Comparison of ENCODE assay signal across 10 cellular contexts in the genomic region with DNA sequence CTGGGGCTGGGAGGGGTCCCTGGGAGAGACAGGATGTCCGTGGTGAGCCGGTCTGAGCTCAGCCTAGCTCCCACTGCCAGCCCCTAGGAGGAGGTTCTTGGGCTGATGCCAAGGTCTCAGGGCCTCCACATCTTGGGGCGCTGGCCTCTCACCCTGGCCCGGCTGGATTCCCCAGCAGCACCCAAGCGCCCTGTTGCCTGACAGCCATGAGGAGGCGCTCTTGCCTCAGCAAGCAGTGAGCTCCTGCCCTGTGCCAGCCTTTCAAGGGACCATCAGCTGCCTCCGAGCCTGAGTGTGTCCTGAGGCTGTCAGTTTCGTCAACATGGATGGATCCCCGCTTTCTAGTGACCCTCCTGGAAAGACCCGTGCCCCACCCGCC.
DNase-seq lines count a peak whose midpoint lies in the region; ATAC-seq and TF ChIP-seq lines count a peak whose summit lies in the region.
"Had no signal": no experiment of that assay in that cellular context is flagged by ENCODE, and none has a peak within 500 bp of the region (broad histone marks: within the 10 kb centered on the region; RNA-seq: fewer than 3 reads in every experiment).

No MANE protein-coding gene starts in this region.

- no peak overlapping the region for H3K9ac ChIP-seq in neural progenitor cell

- H3K27ac Mint-ChIP-seq in neural progenitor cell = no peak overlapping the region
- H3K27ac Mint-ChIP-seq: stimulated activated naive CD8-positive, alpha-beta T cell treated with anti-CD3 and anti-CD28 coated beads, Interleukin-15, Interleukin-2, amounts not matched to agents 100 ng/mL and 50 ng/mL, for 24 hours had no signal

- H3K9me3 ChIP-seq in breast epithelium (no peaks in the 10 kb centered on the region), neural progenitor cell (ENCODE audit: low read depth) (no peaks in the 10 kb centered on the region)

- peaks cover 28% of the 10 kb centered on the region for H3K4me1 Mint-ChIP-seq in neural progenitor cell

- H3K27ac ChIP-seq in breast epithelium = no peak overlapping the region
- no peak overlapping the region for H3K27ac ChIP-seq in neural progenitor cell

- peaks cover 3% of the 10 kb centered on the region for H3K9me3 Mint-ChIP-seq in neural progenitor cell
- H3K9me3 Mint-ChIP-seq: stimulated activated naive CD8-positive, alpha-beta T cell treated with anti-CD3 and anti-CD28 coated beads, Interleukin-15, Interleukin-2, amounts not matched to agents 100 ng/mL and 50 ng/mL, for 24 hours had no signal

- peaks cover 17% of the 10 kb centered on the region for H3F3A ChIP-seq in neural progenitor cell (ENCODE audit: low read depth)

- DNase-seq in GF-D8 (lab: John Stamatoyannopoulos, UW) = peak; percentile 31
- DNase-seq in KBM-7 = peak; percentile 64
- no peak for DNase-seq in breast epithelium (ENCODE audit: low spot score in 2 of 2)
- DNase-seq in neural progenitor cell (ENCODE audit: low spot score) = peak; percentile 60
- DNase-seq in SW 1271 (lab: John Stamatoyannopoulos, UW) = no peak
- no peak for DNase-seq in NCI-H187 treated with DMSO at 0.1 percent for 48 hours (lab: John Stamatoyannopoulos, UW)
- no peak for DNase-seq in T-helper 1 cell
- DNase-seq: activated CD4-positive, alpha-beta T cell treated with anti-CD3 and anti-CD28 coated beads for 1 hour had no signal

- TF ChIP-seq CTCF in breast epithelium (IDR thresholded peaks at IDR 0.05) (peak in 2 of 3 donors; percentile 28 to 31), neural progenitor cell (IDR thresholded peaks at IDR 0.05) (peak; percentile 58)

- H3K4me3 Mint-ChIP-seq in neural progenitor cell = no peak overlapping the region
- H3K4me3 Mint-ChIP-seq: stimulated activated naive CD8-positive, alpha-beta T cell treated with anti-CD3 and anti-CD28 coated beads, Interleukin-15, Interleukin-2, amounts not matched to agents 100 ng/mL and 50 ng/mL, for 24 hours had no signal

- no peaks in the 10 kb centered on the region for H3K36me3 ChIP-seq in breast epithelium
- no peaks in the 10 kb centered on the region for H3K36me3 ChIP-seq in neural progenitor cell

- H3K27me3 Mint-ChIP-seq in neural progenitor cell (ENCODE audit: insufficient read depth, low read depth) = peaks cover 17% of the 10 kb centered on the region
- H3K27me3 Mint-ChIP-seq: stimulated activated naive CD8-positive, alpha-beta T cell treated with anti-CD3 and anti-CD28 coated beads, Interleukin-15, Interleukin-2, amounts not matched to agents 100 ng/mL and 50 ng/mL, for 24 hours had no signal

- H3K4me3 ChIP-seq in breast epithelium (no peak overlapping the region), neural progenitor cell (no peak overlapping the region)

- TF ChIP-seq POLR2A in breast epithelium (IDR thresholded peaks at IDR 0.05) = no peak

- in situ Hi-C loops in KBM-7 (cut with MboI; ENCODE audit: low pct_unique_long_range_greater_than_20kb, low sequenced_read_pairs) = no loop called here

- intact Hi-C loops in breast epithelium (cut with DNase I; ENCODE audit: low total_unique reads) = no loop called here

- H3K27me3 ChIP-seq in breast epithelium (no peaks in the 10 kb centered on the region), neural progenitor cell (no peaks in the 10 kb centered on the region)

- H2AFZ ChIP-seq in neural progenitor cell (replicated peaks) = no peak overlapping the region

- H3K79me2 ChIP-seq in neural progenitor cell (ENCODE audit: low read depth) = no peaks in the 10 kb centered on the region

- H3K4me2 ChIP-seq in neural progenitor cell = no peak overlapping the region

- ATAC-seq in HG03196 (IDR thresholded peaks at IDR 0.05; ENCODE audit: unreplicated experiment) = no peak

- H3K4me1 ChIP-seq in breast epithelium = peaks cover 0 to 17% of the 10 kb centered on the region in 2 donors
- H3K4me1 ChIP-seq in neural progenitor cell = peaks cover 16% of the 10 kb centered on the region

- H3K36me3 Mint-ChIP-seq in neural progenitor cell = peaks cover 2% of the 10 kb centered on the region

- no peaks in the 10 kb centered on the region for H4K20me1 ChIP-seq in neural progenitor cell (ENCODE audit: low read depth)

Comparison
In these comparisons a context has a peak if more than half of its experiments do, and no peak if none do; other contexts are left out.
1. DNase-seq: peak in GF-D8 (single experiment), KBM-7 (single experiment) and neural progenitor cell (single experiment); none in breast epithelium (0 of 2), SW 1271 (0 of 2), NCI-H187 treated with DMSO at 0.1 percent for 48 hours (single experiment) and T-helper 1 cell (0 of 5).